Comparison of ENCODE assay signal across 1 cellular context in the genomic region with DNA sequence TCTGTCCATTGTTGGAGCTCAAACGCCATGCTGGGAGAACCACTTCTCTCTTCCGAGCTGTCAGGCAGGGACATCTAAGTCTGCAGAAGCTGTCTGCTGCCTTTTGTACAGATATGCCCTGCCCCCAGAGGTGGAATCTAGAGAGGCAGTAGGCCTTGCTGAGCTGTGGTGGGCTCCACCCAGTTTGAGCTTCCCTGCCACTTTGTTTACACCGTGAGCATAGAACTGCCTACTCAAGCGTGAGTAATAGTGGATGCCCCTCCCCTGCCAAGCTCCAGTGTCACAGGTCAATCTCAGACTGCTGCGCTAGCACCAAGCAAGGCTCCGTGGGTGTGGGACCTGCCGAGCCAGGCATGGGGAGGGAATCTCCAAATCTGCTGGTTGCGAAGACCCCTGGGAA.
TF ChIP-seq lines count a peak whose summit lies in the region.

No MANE protein-coding gene starts in this region.

TF ChIP-seq in K562, 482 proteins besides CTCF, POLR2A, EP300 and RAD21 (continued from another document):
- TF ChIP-seq, protein P1, sequence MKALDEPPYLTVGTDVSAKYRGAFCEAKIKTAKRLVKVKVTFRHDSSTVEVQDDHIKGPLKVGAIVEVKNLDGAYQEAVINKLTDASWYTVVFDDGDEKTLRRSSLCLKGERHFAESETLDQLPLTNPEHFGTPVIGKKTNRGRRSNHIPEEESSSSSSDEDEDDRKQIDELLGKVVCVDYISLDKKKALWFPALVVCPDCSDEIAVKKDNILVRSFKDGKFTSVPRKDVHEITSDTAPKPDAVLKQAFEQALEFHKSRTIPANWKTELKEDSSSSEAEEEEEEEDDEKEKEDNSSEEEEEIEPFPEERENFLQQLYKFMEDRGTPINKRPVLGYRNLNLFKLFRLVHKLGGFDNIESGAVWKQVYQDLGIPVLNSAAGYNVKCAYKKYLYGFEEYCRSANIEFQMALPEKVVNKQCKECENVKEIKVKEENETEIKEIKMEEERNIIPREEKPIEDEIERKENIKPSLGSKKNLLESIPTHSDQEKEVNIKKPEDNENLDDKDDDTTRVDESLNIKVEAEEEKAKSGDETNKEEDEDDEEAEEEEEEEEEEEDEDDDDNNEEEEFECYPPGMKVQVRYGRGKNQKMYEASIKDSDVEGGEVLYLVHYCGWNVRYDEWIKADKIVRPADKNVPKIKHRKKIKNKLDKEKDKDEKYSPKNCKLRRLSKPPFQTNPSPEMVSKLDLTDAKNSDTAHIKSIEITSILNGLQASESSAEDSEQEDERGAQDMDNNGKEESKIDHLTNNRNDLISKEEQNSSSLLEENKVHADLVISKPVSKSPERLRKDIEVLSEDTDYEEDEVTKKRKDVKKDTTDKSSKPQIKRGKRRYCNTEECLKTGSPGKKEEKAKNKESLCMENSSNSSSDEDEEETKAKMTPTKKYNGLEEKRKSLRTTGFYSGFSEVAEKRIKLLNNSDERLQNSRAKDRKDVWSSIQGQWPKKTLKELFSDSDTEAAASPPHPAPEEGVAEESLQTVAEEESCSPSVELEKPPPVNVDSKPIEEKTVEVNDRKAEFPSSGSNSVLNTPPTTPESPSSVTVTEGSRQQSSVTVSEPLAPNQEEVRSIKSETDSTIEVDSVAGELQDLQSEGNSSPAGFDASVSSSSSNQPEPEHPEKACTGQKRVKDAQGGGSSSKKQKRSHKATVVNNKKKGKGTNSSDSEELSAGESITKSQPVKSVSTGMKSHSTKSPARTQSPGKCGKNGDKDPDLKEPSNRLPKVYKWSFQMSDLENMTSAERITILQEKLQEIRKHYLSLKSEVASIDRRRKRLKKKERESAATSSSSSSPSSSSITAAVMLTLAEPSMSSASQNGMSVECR (CRISPR knock-in tag; IDR thresholded peaks at IDR 0.05): no peak
- TF ChIP-seq, protein P2, sequence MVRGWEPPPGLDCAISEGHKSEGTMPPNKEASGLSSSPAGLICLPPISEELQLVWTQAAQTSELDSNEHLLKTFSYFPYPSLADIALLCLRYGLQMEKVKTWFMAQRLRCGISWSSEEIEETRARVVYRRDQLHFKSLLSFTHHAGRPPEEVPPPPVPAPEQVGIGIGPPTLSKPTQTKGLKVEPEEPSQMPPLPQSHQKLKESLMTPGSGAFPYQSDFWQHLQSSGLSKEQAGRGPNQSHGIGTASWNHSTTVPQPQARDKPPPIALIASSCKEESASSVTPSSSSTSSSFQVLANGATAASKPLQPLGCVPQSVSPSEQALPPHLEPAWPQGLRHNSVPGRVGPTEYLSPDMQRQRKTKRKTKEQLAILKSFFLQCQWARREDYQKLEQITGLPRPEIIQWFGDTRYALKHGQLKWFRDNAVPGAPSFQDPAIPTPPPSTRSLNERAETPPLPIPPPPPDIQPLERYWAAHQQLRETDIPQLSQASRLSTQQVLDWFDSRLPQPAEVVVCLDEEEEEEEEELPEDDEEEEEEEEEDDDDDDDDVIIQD (CRISPR knock-in tag; IDR thresholded peaks at IDR 0.05): no peak
- TF ChIP-seq SIN3A (IDR thresholded peaks at IDR 0.05; ENCODE audit: borderline replicate concordance in 2 of 2, control insufficient read depth in 1 of 2, low read depth in 2 of 2, low read length in 2 of 2): no peak
- no peak for TF ChIP-seq FUS (optimal IDR thresholded peaks at IDR 0.05; ENCODE audit: low read depth, low read length)
- TF ChIP-seq, protein P3, sequence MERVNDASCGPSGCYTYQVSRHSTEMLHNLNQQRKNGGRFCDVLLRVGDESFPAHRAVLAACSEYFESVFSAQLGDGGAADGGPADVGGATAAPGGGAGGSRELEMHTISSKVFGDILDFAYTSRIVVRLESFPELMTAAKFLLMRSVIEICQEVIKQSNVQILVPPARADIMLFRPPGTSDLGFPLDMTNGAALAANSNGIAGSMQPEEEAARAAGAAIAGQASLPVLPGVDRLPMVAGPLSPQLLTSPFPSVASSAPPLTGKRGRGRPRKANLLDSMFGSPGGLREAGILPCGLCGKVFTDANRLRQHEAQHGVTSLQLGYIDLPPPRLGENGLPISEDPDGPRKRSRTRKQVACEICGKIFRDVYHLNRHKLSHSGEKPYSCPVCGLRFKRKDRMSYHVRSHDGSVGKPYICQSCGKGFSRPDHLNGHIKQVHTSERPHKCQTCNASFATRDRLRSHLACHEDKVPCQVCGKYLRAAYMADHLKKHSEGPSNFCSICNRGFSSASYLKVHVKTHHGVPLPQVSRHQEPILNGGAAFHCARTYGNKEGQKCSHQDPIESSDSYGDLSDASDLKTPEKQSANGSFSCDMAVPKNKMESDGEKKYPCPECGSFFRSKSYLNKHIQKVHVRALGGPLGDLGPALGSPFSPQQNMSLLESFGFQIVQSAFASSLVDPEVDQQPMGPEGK (CRISPR knock-in tag; IDR thresholded peaks at IDR 0.05; ENCODE audit: borderline replicate concordance): no peak
